Comparison of ENCODE assay signal across 32 cellular contexts in genomic region chr19:44367024-44367423, GRCh38. TPM values are rescaled to one million over a fixed set of nuclear protein-coding genes. Genes with fewer than 3 reads are reported as not detected.
DNase-seq lines count a peak whose midpoint lies in the region; ATAC-seq, FAIRE-seq and TF ChIP-seq lines count a peak whose summit lies in the region.
"Had no signal": no experiment of that assay in that cellular context is flagged by ENCODE, and none has a peak within 500 bp of the region (broad histone marks: within the 10 kb centered on the region; RNA-seq: fewer than 3 reads in every experiment).

No MANE protein-coding gene starts in this region.

- H3K27ac Mint-ChIP-seq in T-cell: no peak overlapping the region
- H3K27ac Mint-ChIP-seq: activated CD8-positive, alpha-beta T cell treated with anti-CD3 and anti-CD28 coated beads, Interleukin-2, amount 10 ng/mL, durations not matched to agents 7 days and 5 days; activated naive CD4-positive, alpha-beta T cell treated with anti-CD3 and anti-CD28 coated beads, Interleukin-2, amount 10 ng/mL, durations not matched to agents 7 days and 5 days; activated T-helper 17 cell treated with anti-CD3 and anti-CD28 coated beads, Interleukin-2, amount 50 U/mL, for 72 hours; brain; IgD-negative memory B cell; nephron progenitor cell; stimulated activated naive B cell treated with anti-CD40 and anti-IgM and Interleukin-4, amounts not matched to agents 10 μg/mL and 1 μg/mL and 100 μg/mL, for 72 hours; T-helper 2 cell treated with Interferon-gamma antibody and Interleukin-4, amounts not matched to agents 5 μg/mL and 100 μg/mL, for 36 hours; type B pancreatic cell had no signal

- no peaks in the 10 kb centered on the region for H3K36me3 ChIP-seq in keratinocyte (ENCODE audit: control insufficient read depth in 2 of 2, extremely low read depth in 1 of 2, insufficient read depth in 2 of 2, low read length in 2 of 2)
- H3K36me3 ChIP-seq: adrenal gland had no signal

- no peaks in the 10 kb centered on the region for H3K9me1 ChIP-seq in keratinocyte (ENCODE audit: control insufficient read depth, extremely low read depth, insufficient read depth, low read length)

- no peak overlapping the region for H3K4me3 Mint-ChIP-seq in T-cell
- H3K4me3 Mint-ChIP-seq: activated CD8-positive, alpha-beta T cell treated with anti-CD3 and anti-CD28 coated beads, Interleukin-2, amount 10 ng/mL, durations not matched to agents 7 days and 5 days; activated naive CD4-positive, alpha-beta T cell treated with anti-CD3 and anti-CD28 coated beads, Interleukin-2, amount 10 ng/mL, durations not matched to agents 7 days and 5 days; activated T-helper 17 cell treated with anti-CD3 and anti-CD28 coated beads, Interleukin-2, amount 50 U/mL, for 72 hours; brain; IgD-negative memory B cell; nephron progenitor cell; stimulated activated naive B cell treated with anti-CD40 and anti-IgM and Interleukin-4, amounts not matched to agents 10 μg/mL and 1 μg/mL and 100 μg/mL, for 72 hours; T-helper 2 cell treated with Interferon-gamma antibody and Interleukin-4, amounts not matched to agents 5 μg/mL and 100 μg/mL, for 36 hours; type B pancreatic cell had no signal

- peak; percentile 16 for DNase-seq in EL
- DNase-seq in NCI-H1930 (lab: John Stamatoyannopoulos, UW): peak; percentile 15 to 65
- peak; percentile 19 for DNase-seq in dermis blood vessel endothelial cell
- no peak for DNase-seq in keratinocyte (ENCODE audit: low read depth, low spot score)
- DNase-seq in T-cell: no peak
- no peak for DNase-seq in NCI-H2107 treated with DMSO at 0.1 percent for 48 hours (lab: John Stamatoyannopoulos, UW; ENCODE audit: unreplicated experiment)
- DNase-seq: activated CD8-positive, alpha-beta T cell treated with anti-CD3 and anti-CD28 coated beads, Interleukin-2, amount 10 ng/mL, durations not matched to agents 7 days and 5 days; activated naive CD4-positive, alpha-beta T cell treated with anti-CD3 and anti-CD28 coated beads, Interleukin-2, amount 10 ng/mL, durations not matched to agents 7 days and 5 days; adrenal gland; C1 segment of cervical spinal cord; cerebellar nuclear complex; COR-L47; DND-41; dorsolateral prefrontal cortex; mesenchymal stem cell; NCI-H1694 treated with DMSO at 0.1 percent for 48 hours; NCI-H2171 treated with DMSO at 0.1 percent for 48 hours; NCI-H524; nephron progenitor cell; SHP77 treated with DMSO at 0.1 percent for 48 hours; small intestine; stimulated activated naive B cell treated with anti-CD40 and anti-IgM and Interleukin-4, amounts not matched to agents 10 μg/mL and 1 μg/mL and 100 μg/mL, for 72 hours; substantia nigra had no signal

- no peaks in the 10 kb centered on the region for H3K79me2 ChIP-seq in keratinocyte (ENCODE audit: control insufficient read depth, insufficient read depth, low read length)

- H3K27me3 Mint-ChIP-seq in T-cell: peaks cover 0 to 3% of the 10 kb centered on the region in 2 donors
- H3K27me3 Mint-ChIP-seq: activated naive CD4-positive, alpha-beta T cell treated with anti-CD3 and anti-CD28 coated beads, Interleukin-2, amount 10 ng/mL, durations not matched to agents 7 days and 5 days had no signal

- H3K9ac ChIP-seq in keratinocyte (ENCODE audit: control insufficient read depth, extremely low read depth, insufficient read depth, low read length): no peak overlapping the region

- dilution Hi-C loops in keratinocyte (cut with MboI; ENCODE audit: extremely low pct_ligation_motif_present, low sequenced_read_pairs): no loop called here

- peaks cover 22 to 61% (median 32%) of the 10 kb centered on the region in 3 donors for H3K9me3 Mint-ChIP-seq in T-cell

- FAIRE-seq in keratinocyte (lab: Jason Lieb, UNC): no peak
- FAIRE-seq: GM12891, small intestine had no signal

- ATAC-seq in T-cell (replicated peaks in 1 of 4): no peak
- ATAC-seq in GM19455 (IDR thresholded peaks at IDR 0.05; ENCODE audit: unreplicated experiment): no peak
- ATAC-seq: activated CD8-positive, alpha-beta T cell treated with anti-CD3 and anti-CD28 coated beads, Interleukin-2, amount 10 ng/mL, durations not matched to agents 7 days and 5 days; activated T-helper 17 cell treated with anti-CD3 and anti-CD28 coated beads, Interleukin-2, amount 50 U/mL, for 72 hours; HCT116; Panc1; stimulated activated naive B cell treated with anti-CD40 and anti-IgM and Interleukin-4, amounts not matched to agents 10 μg/mL and 1 μg/mL and 100 μg/mL, for 72 hours had no signal

- H4K20me1 ChIP-seq in keratinocyte (ENCODE audit: control insufficient read depth, extremely low read depth, insufficient read depth, low read length): no peaks in the 10 kb centered on the region

- no peaks in the 10 kb centered on the region for H3K36me3 Mint-ChIP-seq in T-cell
- H3K36me3 Mint-ChIP-seq: activated naive CD4-positive, alpha-beta T cell treated with anti-CD3 and anti-CD28 coated beads, Interleukin-2, amount 10 ng/mL, durations not matched to agents 7 days and 5 days; brain; stimulated activated naive B cell treated with anti-CD40 and anti-IgM and Interleukin-4, amounts not matched to agents 10 μg/mL and 1 μg/mL and 100 μg/mL, for 72 hours; type B pancreatic cell had no signal

- POLR2A ChIA-PET in T-cell (lab: Charles Lee): no interaction called here

- no peak overlapping the region for H3K4me3 ChIP-seq in keratinocyte (ENCODE audit: control insufficient read depth in 2 of 3, extremely low read depth in 1 of 3, insufficient read depth in 2 of 3, low read depth in 1 of 3, low read length in 3 of 3)
- H3K4me3 ChIP-seq: adrenal gland, dorsolateral prefrontal cortex had no signal

- peak overlapping the region; percentile 8 for H2AFZ ChIP-seq in keratinocyte (ENCODE audit: control insufficient read depth, low read length)

- no peaks in the 10 kb centered on the region for H3K9me3 ChIP-seq in keratinocyte (ENCODE audit: control insufficient read depth, low read depth, low read length)
- H3K9me3 ChIP-seq: adrenal gland had no signal

- TF ChIP-seq CTCF in keratinocyte (optimal IDR thresholded peaks at IDR 0.05 in 1 of 3, IDR thresholded peaks at IDR 0.05 in 1 of 3, conservative IDR thresholded peaks at IDR 0.05 in 1 of 3; ENCODE audit: extremely low read depth in 1 of 3, insufficient read depth in 2 of 3, low read length in 3 of 3): no peak

- H3K27ac ChIP-seq in keratinocyte (ENCODE audit: control insufficient read depth, insufficient read depth, low read length): no peak overlapping the region
- H3K27ac ChIP-seq: adrenal gland, dorsolateral prefrontal cortex had no signal

- H3K4me1 Mint-ChIP-seq in T-cell: no peaks in the 10 kb centered on the region
- H3K4me1 Mint-ChIP-seq: activated naive CD4-positive, alpha-beta T cell treated with anti-CD3 and anti-CD28 coated beads, Interleukin-2, amount 10 ng/mL, durations not matched to agents 7 days and 5 days; activated T-helper 17 cell treated with anti-CD3 and anti-CD28 coated beads, Interleukin-2, amount 50 U/mL, for 72 hours; brain; IgD-negative memory B cell; nephron progenitor cell; stimulated activated naive B cell treated with anti-CD40 and anti-IgM and Interleukin-4, amounts not matched to agents 10 μg/mL and 1 μg/mL and 100 μg/mL, for 72 hours had no signal

- CTCF ChIA-PET in T-cell (lab: Charles Lee): no interaction called here

- no peaks in the 10 kb centered on the region for H3K27me3 ChIP-seq in keratinocyte (ENCODE audit: control insufficient read depth, extremely low read depth, insufficient read depth, low read length)
- H3K27me3 ChIP-seq: adrenal gland had no signal

- no peak overlapping the region for H3K4me2 ChIP-seq in keratinocyte (ENCODE audit: control insufficient read depth, extremely low read depth, insufficient read depth, low read depth, low read length)

- no peaks in the 10 kb centered on the region for H3K4me1 ChIP-seq in keratinocyte (ENCODE audit: control insufficient read depth, extremely low read depth, insufficient read depth, low read length)
- H3K4me1 ChIP-seq: adrenal gland had no signal

RNA-seq across cellular contexts. Expression of gene ZNF112, which starts 10.5 kb away (rescaled TPM):
- total RNA-seq in dermis blood vessel endothelial cell: 8.3 and 9.9 TPM in 2 replicates
- polyA plus RNA-seq in keratinocyte: 1.9 to 4.6 TPM (median 4.0 TPM) in 3 replicates
- polyA plus RNA-seq in keratinocyte (2011; ENCODE audit: low read depth): 1.8 TPM
- 1.3 and 2.2 TPM in 2 replicates for polyA plus RNA-seq in keratinocyte (2011; cell fraction: cytosol; rRNA removed)
- 6.8 and 13.0 TPM in 2 replicates for polyA plus RNA-seq in keratinocyte (2011; cell fraction: nucleus; rRNA removed)
- polyA plus RNA-seq in keratinocyte (2012; ENCODE audit: low replicate concordance): 1.9 and 2.0 TPM in 2 replicates
- 0.56 to 5.6 TPM (median 2.1 TPM) in 3 replicates for polyA minus RNA-seq in keratinocyte
- 1.5 TPM for polyA minus RNA-seq in keratinocyte (2011; cell fraction: cytosol; rRNA and poly(A)+ RNA removed)
- 3.8 and 9.5 TPM in 2 replicates for polyA minus RNA-seq in keratinocyte (2011; cell fraction: nucleus; rRNA and poly(A)+ RNA removed)
- under 1 TPM in 3 of 5 donors, not detected in 2; 0.12 to 0.51 (median 0.33) TPM for total RNA-seq in T-cell
- total RNA-seq: activated CD8-positive, alpha-beta T cell treated with anti-CD3 and anti-CD28 coated beads, Interleukin-2, amount 10 ng/mL, durations not matched to agents 7 days and 5 days; activated T-helper 17 cell treated with anti-CD3 and anti-CD28 coated beads, Interleukin-2, amount 50 U/mL, for 72 hours had no signal
- polyA plus RNA-seq: IgD-negative memory B cell had no signal

RNA-seq across cellular contexts. Expression of gene ZNF285, which starts 34.4 kb away (rescaled TPM):
- total RNA-seq in dermis blood vessel endothelial cell: 3.2 and 5.8 TPM in 2 replicates
- 1.1 to 1.7 TPM (median 1.6 TPM) in 3 replicates for polyA plus RNA-seq in keratinocyte
- 1.2 TPM for polyA plus RNA-seq in keratinocyte (2011; ENCODE audit: low read depth)
- 0.55 and 1.3 TPM in 2 replicates for polyA plus RNA-seq in keratinocyte (2011; cell fraction: cytosol; rRNA removed)
- polyA plus RNA-seq in keratinocyte (2011; cell fraction: nucleus; rRNA removed): 2.0 and 3.2 TPM in 2 replicates
- polyA plus RNA-seq in keratinocyte (2012; ENCODE audit: low replicate concordance): 0.88 and 2.0 TPM in 2 replicates
- polyA minus RNA-seq in keratinocyte: 0.13 to 2.1 TPM (median 1.5 TPM) in 3 replicates
- not detected for polyA minus RNA-seq in keratinocyte (2011; cell fraction: cytosol; rRNA and poly(A)+ RNA removed)
- polyA minus RNA-seq in keratinocyte (2011; cell fraction: nucleus; rRNA and poly(A)+ RNA removed): 1.3 and 2.3 TPM in 2 replicates
- total RNA-seq in T-cell: 1 to 10 TPM; 1.1 to 3.5 (median 1.7) TPM

Comparison
In these comparisons a context has a peak if more than half of its experiments do, and no peak if none do; other contexts are left out.
1. DNase-seq: peak in EL (single experiment), NCI-H1930 (2 of 2) and dermis blood vessel endothelial cell (single experiment); none in keratinocyte (single experiment), T-cell (0 of 34) and NCI-H2107 treated with DMSO at 0.1 percent for 48 hours (single experiment).